ENCODE assay signal across 23 cellular contexts in the genomic region with DNA sequence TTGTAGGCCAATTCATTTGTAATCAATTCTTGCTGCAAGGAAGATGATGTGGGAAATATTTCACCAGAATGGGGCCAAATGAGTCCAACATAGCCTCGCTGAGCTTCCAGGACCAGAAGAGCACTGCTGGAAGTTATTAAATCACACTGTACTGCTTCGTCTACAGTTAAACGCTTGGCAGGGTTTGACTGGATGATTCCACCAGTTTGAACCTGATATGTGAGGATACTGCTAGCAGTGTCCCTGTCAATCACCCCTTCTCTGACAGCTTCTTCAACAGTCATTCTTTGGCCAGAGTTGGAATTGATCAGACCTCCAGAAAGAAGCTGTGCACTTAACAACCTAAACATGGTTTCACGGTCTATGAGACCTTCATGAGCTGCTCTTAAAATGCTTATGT.
"Had no signal": no experiment of that assay in that cellular context is flagged by ENCODE, and none has a peak within 500 bp of the region (broad histone marks: within the 10 kb centered on the region; RNA-seq: fewer than 3 reads in every experiment).

No MANE protein-coding gene starts in this region.

- DNase-seq: colonic mucosa; cortex of kidney; dorsolateral prefrontal cortex; effector CD4-positive, alpha-beta T cell; effector memory CD4-positive, alpha-beta T cell; foreskin fibroblast; foreskin melanocyte; gastrocnemius medialis; glutamatergic neuron; head of caudate nucleus; heart right ventricle; hippocampal formation; left cardiac atrium; left lung; left ventricle myocardium superior; lower lobe of right lung; mesenchymal stem cell; mucosa of descending colon; naive B cell had no signal

- ATAC-seq: gastrocnemius medialis, heart right ventricle, left cardiac atrium, left lung, left ventricle myocardium superior, lower lobe of right lung, mucosa of descending colon had no signal

- H3K27me3 ChIP-seq: colonic mucosa, dorsolateral prefrontal cortex, esophagus muscularis mucosa, gastrocnemius medialis, heart right ventricle, left lung had no signal

- H3K27ac ChIP-seq: colonic mucosa, esophagus muscularis mucosa, heart right ventricle, left lung, lower lobe of right lung had no signal

- H3K4me3 ChIP-seq: colonic mucosa, dorsolateral prefrontal cortex, esophagus muscularis mucosa, gastrocnemius medialis, heart right ventricle, left lung, lower lobe of right lung, mucosa of descending colon had no signal

- H3K4me1 ChIP-seq: colonic mucosa, esophagus muscularis mucosa, gastrocnemius medialis, left lung, lower lobe of right lung had no signal

- FAIRE-seq: endothelial cell of umbilical vein, islet of Langerhans, keratinocyte had no signal

- H3K9me3 ChIP-seq: colonic mucosa, esophagus muscularis mucosa, gastrocnemius medialis, heart right ventricle, left lung, lower lobe of right lung, mucosa of descending colon had no signal

- H3K36me3 ChIP-seq: colonic mucosa had no signal
